ENCODE assay signal across 29 cellular contexts in the genomic region with DNA sequence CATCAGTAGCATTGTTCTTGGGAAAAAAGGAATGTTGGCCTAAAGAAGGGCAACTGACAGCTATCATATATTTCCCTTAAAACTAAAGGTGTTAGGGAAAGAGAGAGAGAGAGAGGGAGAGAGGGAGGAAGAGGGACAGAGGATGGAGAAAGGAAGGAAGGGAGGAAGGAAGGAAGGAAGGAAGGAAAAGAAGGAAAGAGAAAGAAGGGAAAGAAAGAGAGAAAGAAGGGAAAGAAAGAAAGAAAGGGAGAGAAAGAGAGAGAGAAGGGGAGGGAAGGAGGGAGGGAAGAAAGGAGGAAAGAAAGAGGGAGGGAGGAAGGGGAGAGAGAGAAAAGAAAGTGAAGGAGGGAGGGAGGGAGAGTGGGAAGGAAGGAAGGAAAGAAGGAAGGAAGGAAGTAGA. TPM values are rescaled to one million over a fixed set of nuclear protein-coding genes. Genes with fewer than 3 reads are reported as not detected.
"Had no signal": no experiment of that assay in that cellular context is flagged by ENCODE, and none has a peak within 500 bp of the region (broad histone marks: within the 10 kb centered on the region; RNA-seq: fewer than 3 reads in every experiment).

No MANE protein-coding gene starts in this region.

- FAIRE-seq: endometrium, endothelial cell of umbilical vein, frontal cortex had no signal

- H3K9me3 ChIP-seq: colonic mucosa, esophagus muscularis mucosa, esophagus squamous epithelium, gastrocnemius medialis, gastroesophageal sphincter, heart left ventricle, heart right ventricle had no signal

- H3K79me2 ChIP-seq: hepatocyte had no signal

- ATAC-seq: effector memory CD8-positive, alpha-beta T cell; esophagus mucosa; foreskin keratinocyte; gastrocnemius medialis; gastroesophageal sphincter; heart left ventricle; heart right ventricle had no signal

- H3K4me2 ChIP-seq: hepatocyte had no signal

- H3K4me1 ChIP-seq: colonic mucosa, esophagus muscularis mucosa, gastrocnemius medialis, gastroesophageal sphincter had no signal

- DNase-seq: colonic mucosa; cortex of kidney; dermis blood vessel endothelial cell; dorsolateral prefrontal cortex; effector CD4-positive, alpha-beta T cell; effector CD8-positive, alpha-beta T cell; effector memory CD4-positive, alpha-beta T cell; effector memory CD8-positive, alpha-beta T cell; endodermal cell; erythroblast; esophagus squamous epithelium; foreskin fibroblast; foreskin keratinocyte; foreskin melanocyte; gastrocnemius medialis; glutamatergic neuron; head of caudate nucleus; heart left ventricle; heart right ventricle had no signal

- H3K9me3 Mint-ChIP-seq: dendritic cell treated with granulocyte-macrophage colony-stimulating factor and Interleukin-4, amounts not matched to agents 40 ng/mL and 50 ng/mL, for 4 days; effector memory CD8-positive, alpha-beta T cell; endodermal cell had no signal

- H3K4me3 ChIP-seq: colonic mucosa, coronary artery, dorsolateral prefrontal cortex, esophagus muscularis mucosa, esophagus squamous epithelium, gastrocnemius medialis, gastroesophageal sphincter, heart left ventricle, heart right ventricle, hepatocyte had no signal

- H3K36me3 ChIP-seq: colonic mucosa, esophagus muscularis mucosa, esophagus squamous epithelium, gastrocnemius medialis, gastroesophageal sphincter, heart left ventricle, heart right ventricle had no signal

- H2AFZ ChIP-seq: hepatocyte had no signal

- H3K27ac ChIP-seq: colonic mucosa, coronary artery, dorsolateral prefrontal cortex, epithelial cell of prostate, esophagus muscularis mucosa, esophagus squamous epithelium, foreskin keratinocyte, gastrocnemius medialis, gastroesophageal sphincter, heart left ventricle, heart right ventricle, hepatocyte had no signal

- H3K4me3 Mint-ChIP-seq: dendritic cell treated with granulocyte-macrophage colony-stimulating factor and Interleukin-4, amounts not matched to agents 40 ng/mL and 50 ng/mL, for 4 days; effector memory CD8-positive, alpha-beta T cell; endodermal cell had no signal

- H3K27ac Mint-ChIP-seq: dendritic cell treated with granulocyte-macrophage colony-stimulating factor and Interleukin-4, amounts not matched to agents 40 ng/mL and 50 ng/mL, for 4 days; effector memory CD8-positive, alpha-beta T cell; endodermal cell had no signal

- H3K27me3 ChIP-seq: colonic mucosa, gastrocnemius medialis, gastroesophageal sphincter, heart right ventricle had no signal

RNA-seq across cellular contexts. Expression of a gene that starts 37.7 kb away (rescaled TPM):
- total RNA-seq: endodermal cell, foreskin keratinocyte had no signal
- polyA plus RNA-seq: foreskin keratinocyte had no signal
